Comparison of ENCODE assay signal across 38 cellular contexts in the genomic region with DNA sequence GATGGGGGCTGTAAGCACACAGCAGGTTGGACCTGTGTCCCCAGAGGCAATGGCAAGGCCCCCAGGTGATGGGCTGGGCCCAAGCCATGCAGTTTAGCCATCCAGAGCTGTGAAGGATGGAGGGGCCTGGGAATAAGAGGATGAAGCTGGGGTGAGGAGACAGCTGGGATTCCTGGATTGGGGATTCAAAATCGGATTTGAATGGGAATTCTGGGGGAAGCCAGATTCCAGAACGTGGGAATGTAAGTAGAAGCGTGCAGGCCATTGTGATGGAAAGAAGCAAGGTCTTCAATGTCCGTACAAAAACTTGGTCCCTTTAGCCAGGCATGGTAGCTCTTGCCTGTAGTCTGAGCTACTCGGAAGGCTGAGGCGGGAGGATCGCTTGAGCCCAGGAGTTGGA. TPM values are rescaled to one million over a fixed set of nuclear protein-coding genes. Genes with fewer than 3 reads are reported as not detected.
"Had no signal": no experiment of that assay in that cellular context is flagged by ENCODE, and none has a peak within 500 bp of the region (broad histone marks: within the 10 kb centered on the region; RNA-seq: fewer than 3 reads in every experiment).

No MANE protein-coding gene starts in this region.

- ATAC-seq: body of pancreas; left ventricle myocardium superior; sciatic nerve; stimulated activated effector memory CD8-positive, alpha-beta T cell treated with anti-CD3 and anti-CD28 coated beads, Interleukin-12 subunit alpha, Interleukin-12 subunit beta, amount 100 ng/mL, for 72 hours had no signal

- H3K9me3 Mint-ChIP-seq: activated CD4-positive, alpha-beta memory T cell treated with anti-CD3 and anti-CD28 coated beads for 36 hours; activated CD4-positive, alpha-beta T cell treated with anti-CD3 and anti-CD28 coated beads, Interleukin-2, amount 10 ng/mL, durations not matched to agents 24 days and 14 days; activated naive CD4-positive, alpha-beta T cell treated with anti-CD3 and anti-CD28 coated beads for 36 hours; activated naive CD8-positive, alpha-beta T cell treated with anti-CD3 and anti-CD28 coated beads for 36 hours; activated T-helper 1 cell treated with anti-CD3 and anti-CD28 coated beads, Interleukin-12 subunit alpha, Interleukin-12 subunit beta, Interleukin-2, Interleukin-4 antibody, amounts not matched to agents 30 ng/mL and 10 ng/mL and 1 ng/mL, durations not matched to agents 14 hours and 24 hours and 36 hours; nephron progenitor cell; stimulated activated effector memory CD8-positive, alpha-beta T cell treated with anti-CD3 and anti-CD28 coated beads, Interleukin-12 subunit alpha, Interleukin-12 subunit beta, amount 100 ng/mL, for 72 hours had no signal

- H3K27me3 Mint-ChIP-seq: activated CD4-positive, alpha-beta memory T cell treated with anti-CD3 and anti-CD28 coated beads for 36 hours; activated naive CD8-positive, alpha-beta T cell treated with anti-CD3 and anti-CD28 coated beads for 36 hours had no signal

- H3K36me3 Mint-ChIP-seq: activated CD4-positive, alpha-beta memory T cell treated with anti-CD3 and anti-CD28 coated beads for 36 hours; activated naive CD8-positive, alpha-beta T cell treated with anti-CD3 and anti-CD28 coated beads for 36 hours had no signal

- H2AFZ ChIP-seq: hepatocyte had no signal

- DNase-seq: activated CD4-positive, alpha-beta memory T cell treated with anti-CD3 and anti-CD28 coated beads for 36 hours; activated CD4-positive, alpha-beta T cell treated with anti-CD3 and anti-CD28 coated beads, Interleukin-2, amount 10 ng/mL, durations not matched to agents 24 days and 14 days; activated CD4-positive, CD25-positive, alpha-beta regulatory T cell; activated CD8-positive, alpha-beta memory T cell treated with anti-CD3 and anti-CD28 coated beads, Interleukin-2, amount 50 U/mL, for 4 hours; activated effector memory CD4-positive, alpha-beta T cell treated with anti-CD3 and anti-CD28 coated beads, Interleukin-2, amount 50 U/mL, for 16 hours; activated naive CD4-positive, alpha-beta T cell treated with anti-CD3 and anti-CD28 coated beads for 36 hours; activated naive CD8-positive, alpha-beta T cell treated with anti-CD3 and anti-CD28 coated beads for 36 hours; activated T-cell treated with anti-CD3 and anti-CD28 coated beads, Interleukin-2, amount 50 U/mL, for 1 hour; aorta; body of pancreas; cerebellar nuclear complex; colonic mucosa; effector CD8-positive, alpha-beta T cell; esophagus squamous epithelium; left ventricle myocardium superior; nephron progenitor cell; ovary; retina; small intestine; stimulated activated CD4-positive, alpha-beta T cell treated with anti-CD3 and anti-CD28 coated beads, Interleukin-4, amount 100 ng/mL, for 24 hours; T-helper 2 cell; tibial artery had no signal

- H3K27ac ChIP-seq: adrenal gland, body of pancreas, cardiac muscle cell, colonic mucosa, epithelial cell of prostate, esophagus squamous epithelium, hepatocyte, neutrophil, ovary, suprapubic skin, tibial artery had no signal

- H3K27ac Mint-ChIP-seq: activated CD4-positive, alpha-beta memory T cell treated with anti-CD3 and anti-CD28 coated beads for 36 hours; activated CD4-positive, alpha-beta T cell treated with anti-CD3 and anti-CD28 coated beads, Interleukin-2, amount 10 ng/mL, durations not matched to agents 24 days and 14 days; activated naive CD4-positive, alpha-beta T cell treated with anti-CD3 and anti-CD28 coated beads for 36 hours; activated naive CD8-positive, alpha-beta T cell treated with anti-CD3 and anti-CD28 coated beads for 36 hours; activated T-helper 1 cell treated with anti-CD3 and anti-CD28 coated beads, Interleukin-12 subunit alpha, Interleukin-12 subunit beta, Interleukin-2, Interleukin-4 antibody, amounts not matched to agents 30 ng/mL and 10 ng/mL and 1 ng/mL, durations not matched to agents 14 hours and 24 hours and 36 hours; nephron progenitor cell; progenitor cell of endocrine pancreas; stimulated activated effector memory CD8-positive, alpha-beta T cell treated with anti-CD3 and anti-CD28 coated beads, Interleukin-12 subunit alpha, Interleukin-12 subunit beta, amount 100 ng/mL, for 72 hours had no signal

- H3K27me3 ChIP-seq: adrenal gland, body of pancreas, cardiac muscle cell, colonic mucosa, hepatocyte, ovary had no signal

- H3K4me2 ChIP-seq: hepatocyte had no signal

- H3K4me1 ChIP-seq: colonic mucosa, suprapubic skin, tibial artery had no signal

- H3K36me3 ChIP-seq: adrenal gland, cardiac muscle cell, colonic mucosa, esophagus squamous epithelium, neutrophil, ovary, suprapubic skin, tibial artery had no signal

- H3K4me3 Mint-ChIP-seq: activated CD4-positive, alpha-beta memory T cell treated with anti-CD3 and anti-CD28 coated beads for 36 hours; activated CD4-positive, alpha-beta T cell treated with anti-CD3 and anti-CD28 coated beads, Interleukin-2, amount 10 ng/mL, durations not matched to agents 24 days and 14 days; activated naive CD4-positive, alpha-beta T cell treated with anti-CD3 and anti-CD28 coated beads for 36 hours; activated naive CD8-positive, alpha-beta T cell treated with anti-CD3 and anti-CD28 coated beads for 36 hours; activated T-helper 1 cell treated with anti-CD3 and anti-CD28 coated beads, Interleukin-12 subunit alpha, Interleukin-12 subunit beta, Interleukin-2, Interleukin-4 antibody, amounts not matched to agents 30 ng/mL and 10 ng/mL and 1 ng/mL, durations not matched to agents 14 hours and 24 hours and 36 hours; stimulated activated effector memory CD8-positive, alpha-beta T cell treated with anti-CD3 and anti-CD28 coated beads, Interleukin-12 subunit alpha, Interleukin-12 subunit beta, amount 100 ng/mL, for 72 hours had no signal

- H3K79me2 ChIP-seq: hepatocyte had no signal

- H3K9me3 ChIP-seq: adrenal gland, body of pancreas, colonic mucosa, esophagus squamous epithelium, neutrophil, ovary, suprapubic skin, tibial artery had no signal

- H3K4me3 ChIP-seq: adrenal gland, body of pancreas, cardiac muscle cell, colonic mucosa, esophagus squamous epithelium, hepatocyte, ovary, suprapubic skin, tibial artery had no signal

RNA-seq across cellular contexts. Expression of gene SPDYE6, which starts 59.7 kb away (rescaled TPM):
- total RNA-seq: activated CD4-positive, alpha-beta memory T cell treated with anti-CD3 and anti-CD28 coated beads for 36 hours; activated CD4-positive, alpha-beta T cell treated with anti-CD3 and anti-CD28 coated beads, Interleukin-2, amount 10 ng/mL, durations not matched to agents 24 days and 14 days; activated CD8-positive, alpha-beta memory T cell treated with anti-CD3 and anti-CD28 coated beads for 36 hours; activated naive CD4-positive, alpha-beta T cell treated with anti-CD3 and anti-CD28 coated beads for 36 hours; activated naive CD8-positive, alpha-beta T cell treated with anti-CD3 and anti-CD28 coated beads for 36 hours; activated T-helper 1 cell treated with anti-CD3 and anti-CD28 coated beads, Interleukin-12 subunit alpha, Interleukin-12 subunit beta, Interleukin-2, Interleukin-4 antibody, amounts not matched to agents 30 ng/mL and 10 ng/mL and 1 ng/mL, durations not matched to agents 14 hours and 24 hours and 36 hours; adrenal gland; aorta; body of pancreas; cardiac muscle cell; colonic mucosa; dermis microvascular lymphatic vessel endothelial cell; esophagus squamous epithelium; frontal cortex; hepatocyte; left ventricle myocardium superior; lung microvascular endothelial cell; mucosa of gallbladder; ovary; progenitor cell of endocrine pancreas; sciatic nerve; suprapubic skin; ureter had no signal
- polyA plus RNA-seq: adrenal gland, ovary had no signal
